1 cellular context compared by ENCODE assay signal in genomic region chr1:6083801-6084467, GRCh38.
TF ChIP-seq lines count a peak whose summit lies in the region.

No MANE protein-coding gene starts in this region.

TF ChIP-seq in WTC11, 78 proteins besides CTCF, POLR2A, EP300 and RAD21 (continued from another document):
- no peak for TF ChIP-seq JUN (CRISPR knock-in tag; IDR thresholded peaks at IDR 0.05)
- TF ChIP-seq ZNF671 (CRISPR knock-in tag; IDR thresholded peaks at IDR 0.05) = no peak
- no peak for TF ChIP-seq NR2C2 (CRISPR knock-in tag; IDR thresholded peaks at IDR 0.05)
- TF ChIP-seq, protein P1, sequence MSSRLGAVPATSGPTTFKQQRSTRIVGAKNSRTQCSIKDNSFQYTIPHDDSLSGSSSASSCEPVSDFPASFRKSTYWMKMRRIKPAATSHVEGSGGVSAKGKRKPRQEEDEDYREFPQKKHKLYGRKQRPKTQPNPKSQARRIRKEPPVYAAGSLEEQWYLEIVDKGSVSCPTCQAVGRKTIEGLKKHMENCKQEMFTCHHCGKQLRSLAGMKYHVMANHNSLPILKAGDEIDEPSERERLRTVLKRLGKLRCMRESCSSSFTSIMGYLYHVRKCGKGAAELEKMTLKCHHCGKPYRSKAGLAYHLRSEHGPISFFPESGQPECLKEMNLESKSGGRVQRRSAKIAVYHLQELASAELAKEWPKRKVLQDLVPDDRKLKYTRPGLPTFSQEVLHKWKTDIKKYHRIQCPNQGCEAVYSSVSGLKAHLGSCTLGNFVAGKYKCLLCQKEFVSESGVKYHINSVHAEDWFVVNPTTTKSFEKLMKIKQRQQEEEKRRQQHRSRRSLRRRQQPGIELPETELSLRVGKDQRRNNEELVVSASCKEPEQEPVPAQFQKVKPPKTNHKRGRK (CRISPR knock-in tag; IDR thresholded peaks at IDR 0.05; ENCODE audit: borderline replicate concordance) = no peak
- no peak for TF ChIP-seq NFYB (CRISPR knock-in tag; conservative IDR thresholded peaks at IDR 0.05; ENCODE audit: low read depth)
